1 cellular context compared by ENCODE assay signal in the genomic region with DNA sequence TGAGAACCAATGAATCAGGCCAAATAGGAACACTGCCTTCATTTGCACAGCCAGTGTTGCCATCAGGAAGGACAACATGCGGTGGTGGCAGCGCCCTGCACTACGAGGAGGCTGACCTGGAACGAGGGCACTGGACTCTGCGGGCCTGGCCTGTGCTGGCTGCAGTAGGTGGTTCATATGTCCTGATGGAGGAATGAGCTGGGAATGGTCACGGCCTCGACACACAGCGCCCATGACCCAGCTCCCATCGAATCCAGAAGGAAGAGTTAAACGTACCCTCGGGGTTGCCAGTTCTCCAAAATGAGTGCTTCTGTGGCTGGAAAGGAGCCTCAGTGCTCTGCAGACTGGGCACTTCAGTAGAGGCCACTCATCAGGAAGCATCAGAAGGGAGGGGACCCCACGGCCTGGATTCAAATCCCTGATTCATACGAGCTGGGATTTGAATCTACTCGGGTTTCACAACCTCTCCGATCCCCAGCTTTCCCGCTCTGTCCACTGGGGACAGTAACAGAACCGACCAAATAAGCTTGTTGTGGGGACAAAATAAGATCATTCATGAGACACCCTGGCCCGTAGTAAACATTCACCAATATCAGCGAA.
TF ChIP-seq lines count a peak whose summit lies in the region.

No MANE protein-coding gene starts in this region.

TF ChIP-seq in H1, 55 proteins besides CTCF, POLR2A, EP300 and RAD21:
- TF ChIP-seq GTF2F1 (IDR thresholded peaks at IDR 0.05; ENCODE audit: borderline replicate concordance, low read depth, low read length) (no peak), TCF12 (IDR thresholded peaks at IDR 0.05; ENCODE audit: low read depth, low read length) (no peak), SUZ12 (IDR thresholded peaks at IDR 0.05; ENCODE audit: low read length) (no peak), SIX5 (IDR thresholded peaks at IDR 0.05; ENCODE audit: low read depth, low read length) (no peak), ZNF274 (IDR thresholded peaks at IDR 0.05; ENCODE audit: borderline replicate concordance, extremely low read depth, low read length) (no peak), HDAC2 (IDR thresholded peaks at IDR 0.05; ENCODE audit: borderline replicate concordance in 1 of 2, low read depth in 2 of 2, low read length in 2 of 2) (no peak), PHF8 (conservative IDR thresholded peaks at IDR 0.05; ENCODE audit: low read depth, low read length) (no peak), FOSL1 (IDR thresholded peaks at IDR 0.05; ENCODE audit: insufficient read depth, low read depth, low read length) (no peak), CBX8 (IDR thresholded peaks at IDR 0.05; ENCODE audit: borderline replicate concordance, low read depth, low read length) (no peak)
- TF ChIP-seq, protein P1, sequence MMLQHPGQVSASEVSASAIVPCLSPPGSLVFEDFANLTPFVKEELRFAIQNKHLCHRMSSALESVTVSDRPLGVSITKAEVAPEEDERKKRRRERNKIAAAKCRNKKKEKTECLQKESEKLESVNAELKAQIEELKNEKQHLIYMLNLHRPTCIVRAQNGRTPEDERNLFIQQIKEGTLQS (IDR thresholded peaks at IDR 0.05; ENCODE audit: insufficient read depth, low read depth, low read length): no peak
